Comparison of ENCODE assay signal across 11 cellular contexts in the genomic region with DNA sequence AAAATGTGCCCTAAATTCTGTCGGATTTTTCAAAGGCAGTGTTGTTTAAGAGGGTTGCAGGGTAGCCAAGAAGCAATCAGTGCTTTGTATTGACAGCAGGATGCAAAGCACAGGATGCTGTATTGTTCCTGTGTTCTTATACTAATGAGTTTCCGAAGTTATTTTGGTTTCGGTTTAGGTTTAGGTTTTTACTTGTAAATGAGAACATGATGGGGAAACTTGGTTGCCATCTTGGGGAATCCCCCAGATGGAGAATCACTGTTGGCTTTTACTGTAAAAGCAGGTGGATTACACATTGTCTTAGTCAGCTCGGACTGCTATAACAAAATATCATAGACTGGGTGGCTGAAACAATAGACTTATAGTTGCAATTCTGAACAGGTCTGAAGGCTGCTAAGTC.
A peak's percentile ranks its signal among the peaks of the same experiment; 100 is the strongest.
DNase-seq lines count a peak whose midpoint lies in the region; ATAC-seq and TF ChIP-seq lines count a peak whose summit lies in the region.
"Had no signal": no experiment of that assay in that cellular context is flagged by ENCODE, and none has a peak within 500 bp of the region (broad histone marks: within the 10 kb centered on the region; RNA-seq: fewer than 3 reads in every experiment).

No MANE protein-coding gene starts in this region.

- no peak overlapping the region for H3K27ac ChIP-seq in heart left ventricle

- no peaks in the 10 kb centered on the region for H3K27me3 ChIP-seq in heart left ventricle

- no peak overlapping the region for H3K4me3 ChIP-seq in heart left ventricle

- no peaks in the 10 kb centered on the region for H3K36me3 Mint-ChIP-seq in natural killer cell treated with Interleukin-12 subunit alpha and Interleukin-12 subunit beta and Interleukin-15 and Interleukin-18, amount 100 ng/mL, for 72 hours
- H3K36me3 Mint-ChIP-seq in natural killer cell = no peaks in the 10 kb centered on the region
- H3K36me3 Mint-ChIP-seq in stimulated activated naive B cell treated with anti-CD40 and anti-IgM and Interleukin-4, amounts not matched to agents 10 μg/mL and 1 μg/mL and 100 μg/mL, for 72 hours = no peaks in the 10 kb centered on the region
- H3K36me3 Mint-ChIP-seq: IgD-negative memory B cell had no signal

- no peak for DNase-seq in natural killer cell treated with Interleukin-12 subunit alpha and Interleukin-12 subunit beta and Interleukin-15 and Interleukin-18, amount 100 ng/mL, for 72 hours (ENCODE audit: low spot score)
- DNase-seq in natural killer cell (no peak), DMS153 (lab: John Stamatoyannopoulos, UW) (no peak), heart left ventricle (no peak)
- DNase-seq in stimulated activated naive B cell treated with anti-CD40 and anti-IgM and Interleukin-4, amounts not matched to agents 10 μg/mL and 1 μg/mL and 100 μg/mL, for 72 hours = peak; percentile 11
- DNase-seq: NCI-H69; stimulated activated naive CD4-positive, alpha-beta T cell treated with Interleukin-2 at 50 U/mL for 16 hours had no signal

- no peaks in the 10 kb centered on the region for H3K9me3 ChIP-seq in heart left ventricle

- no peaks in the 10 kb centered on the region for H3K27me3 Mint-ChIP-seq in natural killer cell treated with Interleukin-12 subunit alpha and Interleukin-12 subunit beta and Interleukin-15 and Interleukin-18, amount 100 ng/mL, for 72 hours
- H3K27me3 Mint-ChIP-seq in natural killer cell (ENCODE audit: low read depth in 2 of 2) = no peaks in the 10 kb centered on the region
- H3K27me3 Mint-ChIP-seq in stimulated activated naive B cell treated with anti-CD40 and anti-IgM and Interleukin-4, amounts not matched to agents 10 μg/mL and 1 μg/mL and 100 μg/mL, for 72 hours = peaks cover 0 to 5% of the 10 kb centered on the region in 2 donors
- H3K27me3 Mint-ChIP-seq: IgD-negative memory B cell had no signal

- intact Hi-C loops in natural killer cell (cut with micrococcal nuclease) = no loop called here
- intact Hi-C loops in heart left ventricle (cut with DNase I) = no loop called here

- peak overlapping the region; percentile 13 to 64 for H3K27ac Mint-ChIP-seq in natural killer cell treated with Interleukin-12 subunit alpha and Interleukin-12 subunit beta and Interleukin-15 and Interleukin-18, amount 100 ng/mL, for 72 hours
- H3K27ac Mint-ChIP-seq in natural killer cell = no peak overlapping the region
- no peak overlapping the region for H3K27ac Mint-ChIP-seq in stimulated activated naive B cell treated with anti-CD40 and anti-IgM and Interleukin-4, amounts not matched to agents 10 μg/mL and 1 μg/mL and 100 μg/mL, for 72 hours

- peak; percentile 83 to 91 for ATAC-seq in natural killer cell treated with Interleukin-12 subunit alpha and Interleukin-12 subunit beta and Interleukin-15 and Interleukin-18, amount 100 ng/mL, for 72 hours
- ATAC-seq in natural killer cell (no peak), HG02588 (IDR thresholded peaks at IDR 0.05; ENCODE audit: unreplicated experiment) (peak; percentile 84), HG03460 (IDR thresholded peaks at IDR 0.05; ENCODE audit: unreplicated experiment) (peak; percentile 85), heart left ventricle (no peak), SK-N-SH treated with all-trans-retinoic acid at 6 μM for 48 hours (no peak)
- peak; percentile 87 to 89 for ATAC-seq in stimulated activated naive B cell treated with anti-CD40 and anti-IgM and Interleukin-4, amounts not matched to agents 10 μg/mL and 1 μg/mL and 100 μg/mL, for 72 hours (replicated peaks)

- no peaks in the 10 kb centered on the region for H3K36me3 ChIP-seq in heart left ventricle

- 63 to 70% (median 66%) methylated on average over 4 of the region's 4 CpGs for WGBS in heart left ventricle, 4 donors

- TF ChIP-seq CTCF in natural killer cell (IDR thresholded peaks at IDR 0.05) = no peak
- no peak for TF ChIP-seq CTCF in heart left ventricle (IDR thresholded peaks at IDR 0.05)

- H3K4me3 Mint-ChIP-seq in natural killer cell treated with Interleukin-12 subunit alpha and Interleukin-12 subunit beta and Interleukin-15 and Interleukin-18, amount 100 ng/mL, for 72 hours = no peak overlapping the region
- no peak overlapping the region for H3K4me3 Mint-ChIP-seq in natural killer cell
- H3K4me3 Mint-ChIP-seq in stimulated activated naive B cell treated with anti-CD40 and anti-IgM and Interleukin-4, amounts not matched to agents 10 μg/mL and 1 μg/mL and 100 μg/mL, for 72 hours = no peak overlapping the region

- peaks cover 7 to 19% of the 10 kb centered on the region in 2 donors for H3K4me1 Mint-ChIP-seq in natural killer cell treated with Interleukin-12 subunit alpha and Interleukin-12 subunit beta and Interleukin-15 and Interleukin-18, amount 100 ng/mL, for 72 hours (ENCODE audit: low read depth in 2 of 2)
- H3K4me1 Mint-ChIP-seq in natural killer cell = no peaks in the 10 kb centered on the region
- H3K4me1 Mint-ChIP-seq in stimulated activated naive B cell treated with anti-CD40 and anti-IgM and Interleukin-4, amounts not matched to agents 10 μg/mL and 1 μg/mL and 100 μg/mL, for 72 hours = peaks cover 9 to 18% of the 10 kb centered on the region in 2 donors

- H3K4me1 ChIP-seq in heart left ventricle = peaks cover 0 to 18% (median 2%) of the 10 kb centered on the region in 12 donors

- no peak for TF ChIP-seq POLR2A in heart left ventricle (IDR thresholded peaks at IDR 0.05)

- no peaks in the 10 kb centered on the region for H3K9me3 Mint-ChIP-seq in natural killer cell treated with Interleukin-12 subunit alpha and Interleukin-12 subunit beta and Interleukin-15 and Interleukin-18, amount 100 ng/mL, for 72 hours
- H3K9me3 Mint-ChIP-seq in natural killer cell = peaks cover 0 to 2% of the 10 kb centered on the region in 2 donors
- H3K9me3 Mint-ChIP-seq in stimulated activated naive B cell treated with anti-CD40 and anti-IgM and Interleukin-4, amounts not matched to agents 10 μg/mL and 1 μg/mL and 100 μg/mL, for 72 hours = no peaks in the 10 kb centered on the region
- H3K9me3 Mint-ChIP-seq: IgD-negative memory B cell had no signal

TF ChIP-seq in SK-N-SH treated with all-trans-retinoic acid at 6 μM for 48 hours, 23 proteins besides CTCF, POLR2A, EP300 and RAD21:
- TF ChIP-seq, protein P1, sequence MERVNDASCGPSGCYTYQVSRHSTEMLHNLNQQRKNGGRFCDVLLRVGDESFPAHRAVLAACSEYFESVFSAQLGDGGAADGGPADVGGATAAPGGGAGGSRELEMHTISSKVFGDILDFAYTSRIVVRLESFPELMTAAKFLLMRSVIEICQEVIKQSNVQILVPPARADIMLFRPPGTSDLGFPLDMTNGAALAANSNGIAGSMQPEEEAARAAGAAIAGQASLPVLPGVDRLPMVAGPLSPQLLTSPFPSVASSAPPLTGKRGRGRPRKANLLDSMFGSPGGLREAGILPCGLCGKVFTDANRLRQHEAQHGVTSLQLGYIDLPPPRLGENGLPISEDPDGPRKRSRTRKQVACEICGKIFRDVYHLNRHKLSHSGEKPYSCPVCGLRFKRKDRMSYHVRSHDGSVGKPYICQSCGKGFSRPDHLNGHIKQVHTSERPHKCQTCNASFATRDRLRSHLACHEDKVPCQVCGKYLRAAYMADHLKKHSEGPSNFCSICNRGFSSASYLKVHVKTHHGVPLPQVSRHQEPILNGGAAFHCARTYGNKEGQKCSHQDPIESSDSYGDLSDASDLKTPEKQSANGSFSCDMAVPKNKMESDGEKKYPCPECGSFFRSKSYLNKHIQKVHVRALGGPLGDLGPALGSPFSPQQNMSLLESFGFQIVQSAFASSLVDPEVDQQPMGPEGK (CRISPR knock-in tag; IDR thresholded peaks at IDR 0.05; ENCODE audit: borderline replicate concordance) = no peak
- TF ChIP-seq ZNF565 (CRISPR knock-in tag; conservative IDR thresholded peaks at IDR 0.05; ENCODE audit: low read depth) (no peak), CSDC2 (CRISPR knock-in tag; IDR thresholded peaks at IDR 0.05) (no peak), ZNF70 (CRISPR knock-in tag; IDR thresholded peaks at IDR 0.05) (no peak), SNAI2 (CRISPR knock-in tag; IDR thresholded peaks at IDR 0.05) (no peak), ARNTL (CRISPR knock-in tag; IDR thresholded peaks at IDR 0.05; ENCODE audit: borderline replicate concordance, low read depth) (no peak), GLIS3 (CRISPR knock-in tag; IDR thresholded peaks at IDR 0.05) (no peak), ISL1 (CRISPR knock-in tag; IDR thresholded peaks at IDR 0.05) (no peak), OSR1 (CRISPR knock-in tag; IDR thresholded peaks at IDR 0.05) (no peak), ZFP3 (CRISPR knock-in tag; IDR thresholded peaks at IDR 0.05) (no peak), ZNF8 (CRISPR knock-in tag; IDR thresholded peaks at IDR 0.05) (no peak), PPARA (CRISPR knock-in tag; IDR thresholded peaks at IDR 0.05; ENCODE audit: borderline replicate concordance) (no peak)
- TF ChIP-seq, protein P2, sequence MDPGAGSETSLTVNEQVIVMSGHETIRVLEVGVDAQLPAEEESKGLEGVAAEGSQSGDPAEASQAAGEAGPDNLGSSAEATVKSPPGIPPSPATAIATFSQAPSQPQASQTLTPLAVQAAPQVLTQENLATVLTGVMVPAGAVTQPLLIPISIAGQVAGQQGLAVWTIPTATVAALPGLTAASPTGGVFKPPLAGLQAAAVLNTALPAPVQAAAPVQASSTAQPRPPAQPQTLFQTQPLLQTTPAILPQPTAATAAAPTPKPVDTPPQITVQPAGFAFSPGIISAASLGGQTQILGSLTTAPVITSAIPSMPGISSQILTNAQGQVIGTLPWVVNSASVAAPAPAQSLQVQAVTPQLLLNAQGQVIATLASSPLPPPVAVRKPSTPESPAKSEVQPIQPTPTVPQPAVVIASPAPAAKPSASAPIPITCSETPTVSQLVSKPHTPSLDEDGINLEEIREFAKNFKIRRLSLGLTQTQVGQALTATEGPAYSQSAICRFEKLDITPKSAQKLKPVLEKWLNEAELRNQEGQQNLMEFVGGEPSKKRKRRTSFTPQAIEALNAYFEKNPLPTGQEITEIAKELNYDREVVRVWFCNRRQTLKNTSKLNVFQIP (CRISPR knock-in tag; IDR thresholded peaks at IDR 0.05; ENCODE audit: borderline replicate concordance, low read depth) = no peak
- TF ChIP-seq, protein P3, sequence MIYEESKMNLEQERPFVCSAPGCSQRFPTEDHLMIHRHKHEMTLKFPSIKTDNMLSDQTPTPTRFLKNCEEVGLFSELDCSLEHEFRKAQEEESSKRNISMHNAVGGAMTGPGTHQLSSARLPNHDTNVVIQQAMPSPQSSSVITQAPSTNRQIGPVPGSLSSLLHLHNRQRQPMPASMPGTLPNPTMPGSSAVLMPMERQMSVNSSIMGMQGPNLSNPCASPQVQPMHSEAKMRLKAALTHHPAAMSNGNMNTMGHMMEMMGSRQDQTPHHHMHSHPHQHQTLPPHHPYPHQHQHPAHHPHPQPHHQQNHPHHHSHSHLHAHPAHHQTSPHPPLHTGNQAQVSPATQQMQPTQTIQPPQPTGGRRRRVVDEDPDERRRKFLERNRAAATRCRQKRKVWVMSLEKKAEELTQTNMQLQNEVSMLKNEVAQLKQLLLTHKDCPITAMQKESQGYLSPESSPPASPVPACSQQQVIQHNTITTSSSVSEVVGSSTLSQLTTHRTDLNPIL (CRISPR knock-in tag; IDR thresholded peaks at IDR 0.05; ENCODE audit: low read depth) = no peak

Comparison
In these comparisons a context has a peak if more than half of its experiments do, and no peak if none do; other contexts are left out.
1. ATAC-seq: peak in natural killer cell treated with Interleukin-12 subunit alpha and Interleukin-12 subunit beta and Interleukin-15 and Interleukin-18, amount 100 ng/mL, for 72 hours (2 of 2), HG02588 (single experiment), HG03460 (single experiment) and stimulated activated naive B cell treated with anti-CD40 and anti-IgM and Interleukin-4, amounts not matched to agents 10 μg/mL and 1 μg/mL and 100 μg/mL, for 72 hours (2 of 2); none in natural killer cell (0 of 3), heart left ventricle (0 of 4) and SK-N-SH treated with all-trans-retinoic acid at 6 μM for 48 hours (single experiment).
2. H3K27ac Mint-ChIP-seq: peak in natural killer cell treated with Interleukin-12 subunit alpha and Interleukin-12 subunit beta and Interleukin-15 and Interleukin-18, amount 100 ng/mL, for 72 hours (2 of 2); none in natural killer cell (0 of 2) and stimulated activated naive B cell treated with anti-CD40 and anti-IgM and Interleukin-4, amounts not matched to agents 10 μg/mL and 1 μg/mL and 100 μg/mL, for 72 hours (single experiment).